Comparison of ENCODE assay signal across 8 cellular contexts in genomic region chr17:35808240-35808961, GRCh38. TPM values are rescaled to one million over a fixed set of nuclear protein-coding genes. Genes with fewer than 3 reads are reported as not detected.
A peak's percentile ranks its signal among the peaks of the same experiment; 100 is the strongest.
DNase-seq lines count a peak whose midpoint lies in the region; ATAC-seq, FAIRE-seq and TF ChIP-seq lines count a peak whose summit lies in the region.

No MANE protein-coding gene starts in this region.

- H3K4me1 ChIP-seq in ES-I3 (ENCODE audit: insufficient read depth, low read length): peaks cover 8% of the 10 kb centered on the region; the same call in 1 of the 2 replicates
- peaks cover 39% of the 10 kb centered on the region for H3K4me1 ChIP-seq in PC-9 (replicated peaks; ENCODE audit: insufficient read depth)

- BruUV-seq in PC-9 (replicated peaks; lab: Mats Ljungman, UMichigan): TSS peak; percentile 95

- FAIRE-seq in GM12892 (lab: Jason Lieb, UNC): no peak

- TF ChIP-seq POLR2A in GM12892 (IDR thresholded peaks at IDR 0.05; ENCODE audit: low read depth, low read length): no peak

- peak overlapping the region; percentile 99 for H3K27ac Mint-ChIP-seq in progenitor cell of endocrine pancreas

- no peak for TF ChIP-seq CTCF in PC-9 (conservative IDR thresholded peaks at IDR 0.05)
- no peak for TF ChIP-seq CTCF in epithelial cell of esophagus (IDR thresholded peaks at IDR 0.05; ENCODE audit: insufficient read depth, low read depth, low read length, missing control alignments)
- no peak for TF ChIP-seq CTCF in progenitor cell of endocrine pancreas (IDR thresholded peaks at IDR 0.05; ENCODE audit: unreplicated experiment)

- H3K9me3 Mint-ChIP-seq in progenitor cell of endocrine pancreas (ENCODE audit: low read depth): no peaks in the 10 kb centered on the region

- H3K79me2 ChIP-seq in PC-9 (ENCODE audit: low read depth): peaks cover 41% of the 10 kb centered on the region

- peak overlapping the region; percentile 98 for H3K27ac ChIP-seq in PC-9

- DNase-seq in PC-9 (peak in 1 of 2 experiments; percentile 37), epithelial cell of esophagus (ENCODE audit: low read depth) (no peak), progenitor cell of endocrine pancreas (ENCODE audit: low spot score, unreplicated experiment) (no peak), GM12892 (ENCODE audit: insufficient read length) (no peak), NCI-H1930 (lab: John Stamatoyannopoulos, UW) (no peak)

- peak overlapping the region; percentile 97 for H3K4me3 ChIP-seq in PC-9
- H3K4me3 ChIP-seq in epithelial cell of esophagus (ENCODE audit: low read length): peak overlapping the region; percentile 97

- no peaks in the 10 kb centered on the region for H3K9me2 ChIP-seq in PC-9 (ENCODE audit: insufficient read depth)

- peak overlapping the region; percentile 98 for H3K4me2 ChIP-seq in PC-9

- H3K9me3 ChIP-seq in ES-I3 (ENCODE audit: control insufficient read depth, insufficient read depth, low read length) (no peaks in the 10 kb centered on the region), PC-9 (ENCODE audit: insufficient read depth, low read depth) (no peaks in the 10 kb centered on the region)

- peaks cover 32% of the 10 kb centered on the region; the same call in 1 of the 2 replicates for H3F3A ChIP-seq in PC-9 (ENCODE audit: insufficient read depth, low read depth)

- H4K20me1 ChIP-seq in PC-9 (ENCODE audit: insufficient read depth): peaks cover 36% of the 10 kb centered on the region

- intact Hi-C loops in PC-9 (cut with micrococcal nuclease; ENCODE audit: unreplicated experiment): loop anchor here (10.0 kb wide), 1 partner anchor 194 kb away; no protein-coding TSS in a partner anchor

- peaks cover 11% of the 10 kb centered on the region for H3K27me3 Mint-ChIP-seq in progenitor cell of endocrine pancreas

- POLR2A ChIA-PET in PC-9 (lab: Charles Lee; ENCODE audit: unreplicated experiment): interaction anchor here (0.6 to 1.4 kb wide), 6 partner anchors 20 to 852 kb away, joined by 3 to 5 read pairs (median 4); no protein-coding TSS in a partner anchor

- H3K27me3 ChIP-seq in PC-9 (ENCODE audit: insufficient read depth, low read depth): no peaks in the 10 kb centered on the region

- peaks cover 12% of the 10 kb centered on the region for H3K4me1 Mint-ChIP-seq in progenitor cell of endocrine pancreas (ENCODE audit: low read depth)

- CTCF ChIA-PET in PC-9 (lab: Charles Lee): interaction anchor here (0.7 to 2.0 kb wide), 4 partner anchors 21 to 136 kb away, joined by 3 to 19 read pairs (median 4); no protein-coding TSS in a partner anchor

- no peak for ATAC-seq in HG03460 (IDR thresholded peaks at IDR 0.05; ENCODE audit: unreplicated experiment)
- ATAC-seq in GM18520 (IDR thresholded peaks at IDR 0.05; ENCODE audit: unreplicated experiment): no peak

- no peaks in the 10 kb centered on the region for H3K36me3 Mint-ChIP-seq in progenitor cell of endocrine pancreas (ENCODE audit: insufficient read depth)

- H3K9ac ChIP-seq in ES-I3 (ENCODE audit: low read depth, low read length): peak overlapping the region; percentile 96

- H3K36me3 ChIP-seq in ES-I3 (ENCODE audit: insufficient read depth, low read length) (no peaks in the 10 kb centered on the region), PC-9 (ENCODE audit: low read depth) (peaks cover 13% of the 10 kb centered on the region; the same call in 1 of the 2 replicates)

- H2AFZ ChIP-seq in PC-9: peak overlapping the region; percentile 72

- peak overlapping the region; percentile 81 for H3K4me3 Mint-ChIP-seq in progenitor cell of endocrine pancreas (ENCODE audit: low read depth)

RNA-seq across cellular contexts. Expression of gene TAF15, which starts 0.9 kb away (rescaled TPM):
- 187 and 202 TPM in 2 replicates for total RNA-seq in PC-9 (2021)
- total RNA-seq in progenitor cell of endocrine pancreas: 282 and 287 TPM in 2 replicates
- 133 TPM for polyA plus RNA-seq in GM12892 (2012; ENCODE audit: missing spikeins)

RNA-seq across cellular contexts. Expression of gene MMP28, which starts 13.0 kb away (rescaled TPM):
- total RNA-seq in PC-9 (2021) (2.8 and 6.4 TPM in 2 replicates), progenitor cell of endocrine pancreas (0.53 TPM in 1 of 2 replicates, not detected in the other)
- not detected for polyA plus RNA-seq in GM12892 (2012; ENCODE audit: missing spikeins)

RNA-seq across cellular contexts. Expression of gene C17orf50, which starts 47.7 kb away (rescaled TPM):
- total RNA-seq in PC-9 (2021): not detected in 2 replicates
- not detected in 2 replicates for total RNA-seq in progenitor cell of endocrine pancreas
- not detected for polyA plus RNA-seq in GM12892 (2012; ENCODE audit: missing spikeins)

RNA-seq across cellular contexts. Expression of gene GAS2L2, which starts 55.4 kb away (rescaled TPM):
- total RNA-seq in PC-9 (2021) (not detected in 2 replicates), progenitor cell of endocrine pancreas (0.10 and 0.11 TPM in 2 replicates)
- polyA plus RNA-seq in GM12892 (2012; ENCODE audit: missing spikeins): not detected
